Comparison of ENCODE assay signal across 15 cellular contexts in the genomic region with DNA sequence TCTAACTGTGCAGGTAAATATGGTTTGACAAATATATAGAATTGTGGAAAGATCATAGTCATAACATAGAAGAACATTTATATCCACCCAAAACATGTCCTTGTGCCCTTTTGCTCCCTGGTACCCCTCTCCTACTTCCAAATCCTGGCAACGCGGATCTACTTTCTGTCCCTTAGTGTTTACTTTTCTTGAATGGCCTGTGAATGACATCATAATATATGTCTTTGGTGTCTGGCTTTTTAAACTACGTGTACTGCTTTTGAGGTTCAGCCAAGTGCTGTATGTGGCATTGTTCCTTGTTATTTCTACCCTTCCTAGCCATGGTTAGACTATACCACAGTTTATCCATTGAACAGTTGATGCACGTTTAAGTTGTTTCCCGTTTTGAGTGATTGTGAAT.
"Had no signal": no experiment of that assay in that cellular context is flagged by ENCODE, and none has a peak within 500 bp of the region (broad histone marks: within the 10 kb centered on the region; RNA-seq: fewer than 3 reads in every experiment).

No MANE protein-coding gene starts in this region.

- DNase-seq: activated CD4-positive, alpha-beta memory T cell treated with anti-CD3 and anti-CD28 coated beads, Interleukin-2, amount 10 ng/mL, durations not matched to agents 7 days and 5 days; activated gamma-delta T cell treated with Interleukin-2 at 50 U/mL for 16 hours; activated T-cell treated with anti-CD3 and anti-CD28 coated beads, Interleukin-2, amount 50 U/mL, for 48 hours; anterior cingulate cortex; brain microvascular endothelial cell; cortex of kidney; effector memory CD4-positive, alpha-beta T cell; foreskin melanocyte; lower lobe of right lung; midbrain; ovary; stimulated activated CD4-positive, alpha-beta T cell treated with anti-CD3 and anti-CD28 coated beads, Interleukin-1b, Interleukin-23, amount 100 ng/mL, for 48 hours; stomach; testis; upper lobe of right lung had no signal

- H3K27ac ChIP-seq: brain microvascular endothelial cell, lower lobe of right lung, ovary, stomach, testis, upper lobe of right lung had no signal

- H3K9me3 ChIP-seq: lower lobe of right lung, ovary, stomach, testis, upper lobe of right lung had no signal

- H3K27me3 ChIP-seq: brain microvascular endothelial cell, ovary, stomach, testis, upper lobe of right lung had no signal

- H3K4me1 ChIP-seq: lower lobe of right lung, stomach, testis, upper lobe of right lung had no signal

- H3K4me3 ChIP-seq: lower lobe of right lung, ovary, stomach, testis, upper lobe of right lung had no signal

- ATAC-seq: lower lobe of right lung, upper lobe of right lung had no signal
